In genomic region chr2:17573085-17573805, GRCh38 we compare ENCODE assay signal across 14 cellular contexts. TPM values are rescaled to one million over a fixed set of nuclear protein-coding genes. Genes with fewer than 3 reads are reported as not detected.
DNase-seq lines count a peak whose midpoint lies in the region; ATAC-seq and TF ChIP-seq lines count a peak whose summit lies in the region.
"Had no signal": no experiment of that assay in that cellular context is flagged by ENCODE, and none has a peak within 500 bp of the region (broad histone marks: within the 10 kb centered on the region; RNA-seq: fewer than 3 reads in every experiment).

No MANE protein-coding gene starts in this region.

- intact Hi-C loops in PC-3 (cut with micrococcal nuclease) (no loop called here), posterior vena cava (cut with DNase I) (no loop called here), head of caudate nucleus (cut with DNase I) (no loop called here)

- DNase-seq in GM23338 (ENCODE audit: low spot score) (peak; percentile 43), PC-3 (no peak), fibroblast of lung (ENCODE audit: low read depth in 2 of 2) (peak; percentile 60 to 85), progenitor cell of endocrine pancreas (ENCODE audit: low spot score, unreplicated experiment) (no peak), posterior vena cava (ENCODE audit: low spot score) (no peak), NCI-H2107 treated with DMSO at 0.1 percent for 48 hours (lab: John Stamatoyannopoulos, UW; ENCODE audit: unreplicated experiment) (no peak), head of caudate nucleus (no peak)
- DNase-seq: activated CD4-positive, alpha-beta T cell treated with anti-CD3 and anti-CD28 coated beads for 48 hours; activated naive CD4-positive, alpha-beta T cell treated with anti-CD3 and anti-CD28 coated beads for 36 hours; NCI-H1417; stomach had no signal

- H3K4me1 Mint-ChIP-seq in GM23338 (peaks cover 32% of the 10 kb centered on the region), progenitor cell of endocrine pancreas (ENCODE audit: low read depth) (peaks cover 6% of the 10 kb centered on the region)

- peak; percentile 70 for ATAC-seq in GM23338
- ATAC-seq in PC-3 = no peak
- ATAC-seq in HG02970 (IDR thresholded peaks at IDR 0.05; ENCODE audit: low FRiP score, unreplicated experiment) = no peak

- H3K4me3 ChIP-seq in GM23338 = no peak overlapping the region
- no peak overlapping the region for H3K4me3 ChIP-seq in PC-3 (ENCODE audit: low read length)
- H3K4me3 ChIP-seq in fibroblast of lung (replicated peaks in 1 of 4; ENCODE audit: control extremely low read depth in 1 of 4, insufficient read depth in 1 of 4, low read depth in 3 of 4, low read length in 4 of 4) = no peak overlapping the region
- H3K4me3 ChIP-seq: stomach had no signal

- H3K9me2 ChIP-seq in GM23338 (ENCODE audit: insufficient read depth) (0 out of 2 replicates have a peak, but pooled peaks cover 2% of the 10 kb centered on the region), PC-3 (replicated peaks; ENCODE audit: low read length) (no peaks in the 10 kb centered on the region)

- no peak overlapping the region for H3K4me2 ChIP-seq in GM23338
- H3K4me2 ChIP-seq in PC-3 (ENCODE audit: low read length) = no peak overlapping the region
- H3K4me2 ChIP-seq in fibroblast of lung (ENCODE audit: extremely low read depth, insufficient read depth, low read length) = no peak overlapping the region

- CTCF ChIA-PET in PC-3 (lab: Charles Lee) = no interaction called here

- H3K36me3 ChIP-seq in GM23338 (ENCODE audit: insufficient read depth) (no peaks in the 10 kb centered on the region), PC-3 (ENCODE audit: low read depth, low read length) (no peaks in the 10 kb centered on the region), fibroblast of lung (ENCODE audit: control insufficient read depth, insufficient read depth, low read length) (no peaks in the 10 kb centered on the region)
- H3K36me3 ChIP-seq: neutrophil, stomach had no signal

- H3K27ac ChIP-seq in GM23338 (ENCODE audit: low read depth) (no peak overlapping the region), PC-3 (ENCODE audit: low read length) (no peak overlapping the region), fibroblast of lung (ENCODE audit: insufficient read depth, low read length) (no peak overlapping the region)
- H3K27ac ChIP-seq: neutrophil, stomach had no signal

- H3K4me1 ChIP-seq in GM23338 (ENCODE audit: insufficient read depth) (peaks cover 36% of the 10 kb centered on the region), PC-3 (ENCODE audit: insufficient read depth, low read length) (no peaks in the 10 kb centered on the region), fibroblast of lung (ENCODE audit: control insufficient read depth, extremely low read depth, insufficient read depth, low read length) (no peaks in the 10 kb centered on the region)
- H3K4me1 ChIP-seq: stomach had no signal

- peaks cover 32% of the 10 kb centered on the region for H4K20me1 ChIP-seq in GM23338 (replicated peaks; ENCODE audit: insufficient read depth)
- H4K20me1 ChIP-seq in PC-3 (ENCODE audit: low read length) = no peaks in the 10 kb centered on the region
- H4K20me1 ChIP-seq in fibroblast of lung (ENCODE audit: control insufficient read depth, extremely low read depth, insufficient read depth, low read length) = no peaks in the 10 kb centered on the region

- no peaks in the 10 kb centered on the region for H3K9me3 Mint-ChIP-seq in GM23338
- no peaks in the 10 kb centered on the region for H3K9me3 Mint-ChIP-seq in progenitor cell of endocrine pancreas (ENCODE audit: low read depth)
- H3K9me3 Mint-ChIP-seq: activated naive CD4-positive, alpha-beta T cell treated with anti-CD3 and anti-CD28 coated beads for 36 hours had no signal

- H2AFZ ChIP-seq in GM23338 (no peak overlapping the region), PC-3 (ENCODE audit: low read length) (no peak overlapping the region), fibroblast of lung (ENCODE audit: low read length) (no peak overlapping the region)

- H3K4me3 Mint-ChIP-seq in GM23338 (no peak overlapping the region), progenitor cell of endocrine pancreas (ENCODE audit: low read depth) (no peak overlapping the region)
- H3K4me3 Mint-ChIP-seq: activated naive CD4-positive, alpha-beta T cell treated with anti-CD3 and anti-CD28 coated beads for 36 hours had no signal

- H3K27me3 Mint-ChIP-seq in GM23338 (ENCODE audit: insufficient read depth, low read depth, poor library complexity) (peaks cover 2% of the 10 kb centered on the region), progenitor cell of endocrine pancreas (peaks cover 4% of the 10 kb centered on the region)

- peaks cover 98% of the 10 kb centered on the region for H3K79me2 ChIP-seq in GM23338 (replicated peaks; ENCODE audit: insufficient read depth)
- H3K79me2 ChIP-seq in PC-3 (ENCODE audit: low read length) = no peaks in the 10 kb centered on the region
- no peaks in the 10 kb centered on the region for H3K79me2 ChIP-seq in fibroblast of lung (ENCODE audit: control insufficient read depth, insufficient read depth, low read length)

- H3K9ac ChIP-seq in PC-3 (ENCODE audit: low read length) (no peak overlapping the region), fibroblast of lung (ENCODE audit: insufficient read depth, low read length) (no peak overlapping the region)

- peak; percentile 46 to 61 for TF ChIP-seq CTCF in GM23338 (conservative IDR thresholded peaks at IDR 0.05; ENCODE audit: low read depth in 2 of 2)
- TF ChIP-seq CTCF in PC-3 (conservative IDR thresholded peaks at IDR 0.05; ENCODE audit: low read depth, low read length) = peak; percentile 31
- TF ChIP-seq CTCF in fibroblast of lung (conservative IDR thresholded peaks at IDR 0.05 in 1 of 2, IDR thresholded peaks at IDR 0.05 in 1 of 2; ENCODE audit: low read depth in 1 of 2, low read length in 2 of 2) = peak in 1 of 2 donors; percentile 43
- peak; percentile 46 for TF ChIP-seq CTCF in progenitor cell of endocrine pancreas (IDR thresholded peaks at IDR 0.05; ENCODE audit: unreplicated experiment)

- peaks cover 16% of the 10 kb centered on the region for H3K36me3 Mint-ChIP-seq in GM23338 (ENCODE audit: low read depth)
- H3K36me3 Mint-ChIP-seq in progenitor cell of endocrine pancreas (ENCODE audit: insufficient read depth) = no peaks in the 10 kb centered on the region

- H3K27me3 ChIP-seq in GM23338 (ENCODE audit: insufficient read depth) (no peaks in the 10 kb centered on the region), PC-3 (ENCODE audit: low read length) (peaks cover 3% of the 10 kb centered on the region; the same call in 1 of the 2 replicates), fibroblast of lung (ENCODE audit: control insufficient read depth, insufficient read depth, low read length) (no peaks in the 10 kb centered on the region)
- H3K27me3 ChIP-seq: neutrophil, stomach had no signal

- BruUV-seq in PC-3 (replicated peaks; lab: Mats Ljungman, UMichigan) = no TSS peak

- H3F3A ChIP-seq in GM23338 (replicated peaks; ENCODE audit: low read depth) (no peaks in the 10 kb centered on the region), PC-3 (ENCODE audit: low read length, unreplicated experiment) (no peaks in the 10 kb centered on the region)

- H3K9me3 ChIP-seq in PC-3 (ENCODE audit: low read length) (no peaks in the 10 kb centered on the region), fibroblast of lung (ENCODE audit: control insufficient read depth, insufficient read depth, low read depth, low read length) (no peaks in the 10 kb centered on the region)
- H3K9me3 ChIP-seq: neutrophil, stomach had no signal

- POLR2A ChIA-PET in PC-3 (lab: Charles Lee; ENCODE audit: unreplicated experiment) = no interaction called here

- H3K27ac Mint-ChIP-seq in GM23338 (no peak overlapping the region), progenitor cell of endocrine pancreas (no peak overlapping the region)
- H3K27ac Mint-ChIP-seq: activated naive CD4-positive, alpha-beta T cell treated with anti-CD3 and anti-CD28 coated beads for 36 hours had no signal

TF ChIP-seq in GM23338, 12 proteins besides CTCF, POLR2A, EP300 and RAD21 (continues in another document):
- TF ChIP-seq CREB1 (CRISPR knock-in tag; IDR thresholded peaks at IDR 0.05; ENCODE audit: low read depth) = no peak
- no peak for TF ChIP-seq ZNF331 (CRISPR knock-in tag; IDR thresholded peaks at IDR 0.05; ENCODE audit: low read depth)
- TF ChIP-seq ZNF114 (CRISPR knock-in tag; IDR thresholded peaks at IDR 0.05) = no peak
- TF ChIP-seq NANOG (IDR thresholded peaks at IDR 0.05; ENCODE audit: borderline replicate concordance) = no peak
- TF ChIP-seq STAT1 (IDR thresholded peaks at IDR 0.05; ENCODE audit: unreplicated experiment) = no peak

RNA-seq across cellular contexts. Expression of gene VSNL1, which starts 32.7 kb away (rescaled TPM):
- total RNA-seq in GM23338 (2014; rRNA removed; shearing (Covaris generic)) = 95.6 and 102 TPM in 2 replicates
- polyA plus RNA-seq in GM23338 (2016; fragmentation: Nextera tagmentation; extraction: Ambion mirVana) (87.4 and 112 TPM in 2 replicates), fibroblast of lung (2.9 and 3.9 TPM in 2 replicates)
- total RNA-seq in PC-3 (2014; rRNA removed) (not detected in 2 replicates), fibroblast of lung (1.2 and 1.3 TPM in 2 replicates), progenitor cell of endocrine pancreas (1.1 TPM in 2 replicates), posterior vena cava (not detected)
- polyA plus RNA-seq in fibroblast of lung (2012) = 2.0 TPM in 2 replicates
- 3.8 and 4.3 TPM in 2 replicates for polyA minus RNA-seq in fibroblast of lung (ENCODE audit: low replicate concordance)
- total RNA-seq: activated naive CD4-positive, alpha-beta T cell treated with anti-CD3 and anti-CD28 coated beads for 36 hours had no signal

RNA-seq across cellular contexts. Expression of gene RAD51AP2, which starts 55.0 kb away (rescaled TPM):
- total RNA-seq in GM23338 (2014; rRNA removed; shearing (Covaris generic)) = 0.38 TPM in 1 of 2 replicates, not detected in the other
- polyA plus RNA-seq in GM23338 (2016; fragmentation: Nextera tagmentation; extraction: Ambion mirVana) (0.16 and 0.23 TPM in 2 replicates), fibroblast of lung (0.02 TPM in 1 of 2 replicates, not detected in the other)
- total RNA-seq in PC-3 (2014; rRNA removed) (not detected in 2 replicates), fibroblast of lung (under 0.01 and 0.17 TPM in 2 replicates), progenitor cell of endocrine pancreas (0.07 and 0.13 TPM in 2 replicates), posterior vena cava (not detected)
- polyA plus RNA-seq in fibroblast of lung (2012) = 0.03 TPM in 1 of 2 replicates, not detected in the other
- not detected in 2 replicates for polyA minus RNA-seq in fibroblast of lung (ENCODE audit: low replicate concordance)
- total RNA-seq: activated naive CD4-positive, alpha-beta T cell treated with anti-CD3 and anti-CD28 coated beads for 36 hours; Daoy had no signal

Comparison
In these comparisons a context has a peak if more than half of its experiments do, and no peak if none do; other contexts are left out.
1. DNase-seq: peak in GM23338 (single experiment) and fibroblast of lung (2 of 2); none in PC-3 (single experiment), progenitor cell of endocrine pancreas (single experiment), posterior vena cava (single experiment), NCI-H2107 treated with DMSO at 0.1 percent for 48 hours (single experiment) and head of caudate nucleus (0 of 42).
2. RNA of gene VSNL1, which starts 32.7 kb away (total RNA-seq): 95.6 to 102 TPM in GM23338; 1.2 to 1.3 TPM in fibroblast of lung, 1.1 TPM in progenitor cell of endocrine pancreas, not detected in posterior vena cava and not detected in PC-3; every median in the first group is over 10 times any median in the second.